13 cellular contexts compared by ENCODE assay signal in genomic region chr22:18048441-18048898, GRCh38. TPM values are rescaled to one million over a fixed set of nuclear protein-coding genes. Genes with fewer than 3 reads are reported as not detected.
DNase-seq lines count a peak whose midpoint lies in the region; ATAC-seq and TF ChIP-seq lines count a peak whose summit lies in the region.
"Had no signal": no experiment of that assay in that cellular context is flagged by ENCODE, and none has a peak within 500 bp of the region (broad histone marks: within the 10 kb centered on the region; RNA-seq: fewer than 3 reads in every experiment).

No MANE protein-coding gene starts in this region.

- intact Hi-C loops in sciatic nerve (cut with DNase I), result no loop called here

- H3K9me3 ChIP-seq in OCI-LY1 (ENCODE audit: low read length), result no peaks in the 10 kb centered on the region

- H3K4me1 ChIP-seq in OCI-LY1 (ENCODE audit: insufficient read depth, low read length, severe bottlenecking), result no peaks in the 10 kb centered on the region

- no peaks in the 10 kb centered on the region for H3K9me2 ChIP-seq in OCI-LY1 (ENCODE audit: low read depth, low read length)

- H3K79me2 ChIP-seq in OCI-LY1 (ENCODE audit: insufficient read depth, low read length), result no peaks in the 10 kb centered on the region

- no peaks in the 10 kb centered on the region for H3F3A ChIP-seq in OCI-LY1 (ENCODE audit: insufficient read depth, low read length)

- no peaks in the 10 kb centered on the region for H3K36me3 ChIP-seq in OCI-LY1 (ENCODE audit: insufficient read depth, low read length)

- no peaks in the 10 kb centered on the region for H4K20me1 ChIP-seq in OCI-LY1 (ENCODE audit: insufficient read depth, low read length)

- no peak overlapping the region for H3K27ac ChIP-seq in OCI-LY1 (ENCODE audit: low read depth, low read length, poor library complexity, severe bottlenecking)

- ATAC-seq in sciatic nerve, result peak; percentile 88
- ATAC-seq in HG02970 (IDR thresholded peaks at IDR 0.05; ENCODE audit: low FRiP score, unreplicated experiment), result no peak

- DNase-seq in AG10803 (ENCODE audit: low read depth) (peak; percentile 70), fibroblast of villous mesenchyme (ENCODE audit: low read depth) (peak; percentile 94), sciatic nerve (ENCODE audit: low spot score) (peak; percentile 71), NCI-H345 treated with DMSO at 0.1 percent for 48 hours (lab: John Stamatoyannopoulos, UW; ENCODE audit: unreplicated experiment) (no peak), T-helper 2 cell (no peak), A172 (ENCODE audit: low spot score) (no peak)
- DNase-seq: activated B cell treated with CpG ODN at 0.5 μM for 24 hours; activated T-cell treated with anti-CD3 and anti-CD28 coated beads, Interleukin-2, amount 50 U/mL, for 1 hour; C1 segment of cervical spinal cord; Right ventricle myocardium superior; stimulated activated CD4-positive, alpha-beta T cell treated with anti-CD3 and anti-CD28 coated beads, Interleukin-4, amount 100 ng/mL, for 4 hours had no signal

- TF ChIP-seq CTCF in AG10803 (conservative IDR thresholded peaks at IDR 0.05; ENCODE audit: low read length) (no peak), OCI-LY1 (IDR thresholded peaks at IDR 0.05; ENCODE audit: low read length) (no peak), fibroblast of villous mesenchyme (IDR thresholded peaks at IDR 0.05; ENCODE audit: insufficient read depth, low read depth, low read length) (no peak)

- H3K4me2 ChIP-seq in OCI-LY1 (ENCODE audit: low read length), result peak overlapping the region; percentile 24; the same call in 1 of the 2 replicates

- no peak overlapping the region for H2AFZ ChIP-seq in OCI-LY1 (ENCODE audit: low read length)

- no peak overlapping the region for H3K9ac ChIP-seq in OCI-LY1 (ENCODE audit: low read length)

- H3K27me3 ChIP-seq in OCI-LY1 (ENCODE audit: insufficient read depth, low read length), result no peaks in the 10 kb centered on the region

- H3K4me3 ChIP-seq in AG10803 (ENCODE audit: low read length) (peak overlapping the region; percentile 51), OCI-LY1 (ENCODE audit: low read depth, low read length, poor library complexity, severe bottlenecking) (no peak overlapping the region), fibroblast of villous mesenchyme (ENCODE audit: low read depth, low read length) (peak overlapping the region; percentile 3)

RNA-seq across cellular contexts. Expression of gene MICAL3, which starts 24.1 kb away (rescaled TPM):
- total RNA-seq in fibroblast of villous mesenchyme (24.2 and 39.7 TPM in 2 replicates), sciatic nerve (131 TPM)
- total RNA-seq in A172 (2014; rRNA removed; shearing (Covaris generic)), result 13.4 and 15.2 TPM in 2 replicates

RNA-seq across cellular contexts. Expression of gene PEX26, which starts 29.3 kb away (rescaled TPM):
- total RNA-seq in fibroblast of villous mesenchyme (19.6 and 21.6 TPM in 2 replicates), sciatic nerve (25.9 TPM)
- 12.4 and 15.9 TPM in 2 replicates for total RNA-seq in A172 (2014; rRNA removed; shearing (Covaris generic))

Comparison
In these comparisons a context has a peak if more than half of its experiments do, and no peak if none do; other contexts are left out.
1. DNase-seq: peak in AG10803 (single experiment), fibroblast of villous mesenchyme (single experiment) and sciatic nerve (single experiment); none in NCI-H345 treated with DMSO at 0.1 percent for 48 hours (single experiment), T-helper 2 cell (0 of 5) and A172 (single experiment).